17 cellular contexts compared by ENCODE assay signal in genomic region chr3:192092388-192093005, GRCh38.
DNase-seq lines count a peak whose midpoint lies in the region; ATAC-seq, FAIRE-seq and TF ChIP-seq lines count a peak whose summit lies in the region.
"Had no signal": no experiment of that assay in that cellular context is flagged by ENCODE, and none has a peak within 500 bp of the region (broad histone marks: within the 10 kb centered on the region; RNA-seq: fewer than 3 reads in every experiment).

No MANE protein-coding gene starts in this region.

- no peaks in the 10 kb centered on the region for H4K20me1 ChIP-seq in OCI-LY7 (ENCODE audit: insufficient read depth, low read length)

- TF ChIP-seq CTCF in OCI-LY7 (conservative IDR thresholded peaks at IDR 0.05; ENCODE audit: low read length): no peak

- CTCF ChIA-PET in OCI-LY7 (lab: Charles Lee; ENCODE audit: unreplicated experiment): no interaction called here

- H3K9me3 ChIP-seq in OCI-LY7 (ENCODE audit: low read length): no peaks in the 10 kb centered on the region
- H3K9me3 ChIP-seq: thyroid gland had no signal

- no peaks in the 10 kb centered on the region for H3K9me2 ChIP-seq in OCI-LY7 (ENCODE audit: insufficient read depth, low read length)

- no peak overlapping the region for H3K4me3 ChIP-seq in OCI-LY7 (ENCODE audit: low read depth, low read length, poor library complexity, severe bottlenecking)
- H3K4me3 ChIP-seq: thyroid gland had no signal

- no peak for DNase-seq in GM18507 (ENCODE audit: extremely low spot score, insufficient read length, low read depth)
- DNase-seq in UCSD-AML1 (lab: John Stamatoyannopoulos, UW; ENCODE audit: unreplicated experiment): peak; percentile 5
- DNase-seq in activated effector memory CD4-positive, alpha-beta T cell treated with anti-CD3 and anti-CD28 coated beads, Interleukin-2, amount 50 U/mL, for 16 hours: no peak
- DNase-seq in amygdala (lab: John Stamatoyannopoulos, UW): no peak
- DNase-seq in OCI-LY7 (ENCODE audit: low spot score): no peak
- DNase-seq in dedifferentiated amniotic fluid mesenchymal stem cell (ENCODE audit: extremely low spot score): no peak
- DNase-seq: ACHN; activated CD8-positive, alpha-beta T cell treated with anti-CD3 and anti-CD28 coated beads, Interleukin-2, amount 10 ng/mL, durations not matched to agents 7 days and 5 days; brain microvascular endothelial cell; glutamatergic neuron; NCI-H187 treated with DMSO at 0.1 percent for 48 hours; NCI-H748 treated with DMSO at 0.1 percent for 48 hours; thyroid gland had no signal

- no peak overlapping the region for H2AFZ ChIP-seq in OCI-LY7 (ENCODE audit: low read length)

- no peaks in the 10 kb centered on the region for H3K36me3 ChIP-seq in OCI-LY7 (ENCODE audit: insufficient read depth, low read length)
- H3K36me3 ChIP-seq: brain microvascular endothelial cell, thyroid gland had no signal

- no peaks in the 10 kb centered on the region for H3K79me2 ChIP-seq in OCI-LY7 (ENCODE audit: insufficient read depth, low read depth, low read length)

- intact Hi-C loops in OCI-LY7 (cut with micrococcal nuclease; ENCODE audit: unreplicated experiment): no loop called here

- BruUV-seq in OCI-LY7 (replicated peaks; lab: Mats Ljungman, UMichigan): no TSS peak

- peak; percentile 59 for FAIRE-seq in GM18507 (lab: Jason Lieb, UNC)
- FAIRE-seq: keratinocyte had no signal

- ATAC-seq in GM21360 (IDR thresholded peaks at IDR 0.05; ENCODE audit: unreplicated experiment): peak; percentile 49
- ATAC-seq in HG03039 (IDR thresholded peaks at IDR 0.05; ENCODE audit: unreplicated experiment): peak; percentile 57
- ATAC-seq: activated CD8-positive, alpha-beta T cell treated with anti-CD3 and anti-CD28 coated beads, Interleukin-2, amount 10 ng/mL, durations not matched to agents 7 days and 5 days had no signal

- POLR2A ChIA-PET in OCI-LY7 (lab: Charles Lee): interaction anchor here (0.6 to 1.3 kb wide), 2 partner anchors 10 to 14 kb away, joined by 3 to 4 read pairs; no protein-coding TSS in a partner anchor

- no peak overlapping the region for H3K4me2 ChIP-seq in OCI-LY7 (ENCODE audit: low read length)

- H3K27ac ChIP-seq in OCI-LY7 (ENCODE audit: low read depth, low read length, poor library complexity, severe bottlenecking): no peak overlapping the region
- H3K27ac ChIP-seq: brain microvascular endothelial cell, HL-60, thyroid gland had no signal

- peaks cover 11% of the 10 kb centered on the region for H3K4me1 ChIP-seq in OCI-LY7 (ENCODE audit: insufficient read depth, low read length, poor library complexity, severe bottlenecking)
